ENCODE assay signal across 2 cellular contexts in the genomic region with DNA sequence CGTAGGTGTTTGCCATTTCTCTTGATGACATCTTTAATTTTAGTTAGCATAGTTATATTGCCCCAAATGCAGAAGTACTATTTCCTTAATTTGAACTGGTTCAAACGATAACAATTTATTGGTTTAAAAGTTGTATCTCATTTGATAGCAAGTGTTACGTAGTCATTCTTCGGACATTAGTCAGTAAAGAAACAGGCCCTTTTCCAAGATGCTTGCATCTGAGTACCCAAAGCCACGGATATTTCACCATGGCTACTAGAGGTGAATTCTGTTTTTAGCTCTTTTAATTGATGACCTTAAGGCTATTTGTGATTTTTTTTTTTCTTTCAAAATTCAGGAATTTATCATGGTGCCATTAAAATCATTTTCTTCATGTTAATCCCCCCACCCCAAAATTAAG.
TF ChIP-seq lines count a peak whose summit lies in the region.

No MANE protein-coding gene starts in this region.

TF ChIP-seq in A549, 52 proteins besides CTCF, POLR2A, EP300 and RAD21 (continued from another document):
- TF ChIP-seq, protein P1, sequence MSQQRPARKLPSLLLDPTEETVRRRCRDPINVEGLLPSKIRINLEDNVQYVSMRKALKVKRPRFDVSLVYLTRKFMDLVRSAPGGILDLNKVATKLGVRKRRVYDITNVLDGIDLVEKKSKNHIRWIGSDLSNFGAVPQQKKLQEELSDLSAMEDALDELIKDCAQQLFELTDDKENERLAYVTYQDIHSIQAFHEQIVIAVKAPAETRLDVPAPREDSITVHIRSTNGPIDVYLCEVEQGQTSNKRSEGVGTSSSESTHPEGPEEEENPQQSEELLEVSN (IDR thresholded peaks at IDR 0.05; ENCODE audit: borderline replicate concordance, low read depth): no peak
- TF ChIP-seq ESRRA (IDR thresholded peaks at IDR 0.05; ENCODE audit: borderline replicate concordance, low read length) (no peak), ZC3H11A (IDR thresholded peaks at IDR 0.05) (no peak), HOXB13 (CRISPR knock-in tag; IDR thresholded peaks at IDR 0.05; ENCODE audit: low read depth) (no peak), HEYL (CRISPR knock-in tag; IDR thresholded peaks at IDR 0.05) (no peak), USF2 (IDR thresholded peaks at IDR 0.05) (no peak), ELK1 (IDR thresholded peaks at IDR 0.05; ENCODE audit: low read depth, low read length) (no peak), ATOH8 (CRISPR knock-in tag; IDR thresholded peaks at IDR 0.05; ENCODE audit: low read depth) (no peak), ZSCAN20 (CRISPR knock-in tag; IDR thresholded peaks at IDR 0.05) (no peak), MAFK (IDR thresholded peaks at IDR 0.05; ENCODE audit: partially characterized antibody) (no peak)

TF ChIP-seq in HepG2, 621 proteins besides CTCF, POLR2A, EP300 and RAD21 (continued from another document):
- TF ChIP-seq, protein P2, sequence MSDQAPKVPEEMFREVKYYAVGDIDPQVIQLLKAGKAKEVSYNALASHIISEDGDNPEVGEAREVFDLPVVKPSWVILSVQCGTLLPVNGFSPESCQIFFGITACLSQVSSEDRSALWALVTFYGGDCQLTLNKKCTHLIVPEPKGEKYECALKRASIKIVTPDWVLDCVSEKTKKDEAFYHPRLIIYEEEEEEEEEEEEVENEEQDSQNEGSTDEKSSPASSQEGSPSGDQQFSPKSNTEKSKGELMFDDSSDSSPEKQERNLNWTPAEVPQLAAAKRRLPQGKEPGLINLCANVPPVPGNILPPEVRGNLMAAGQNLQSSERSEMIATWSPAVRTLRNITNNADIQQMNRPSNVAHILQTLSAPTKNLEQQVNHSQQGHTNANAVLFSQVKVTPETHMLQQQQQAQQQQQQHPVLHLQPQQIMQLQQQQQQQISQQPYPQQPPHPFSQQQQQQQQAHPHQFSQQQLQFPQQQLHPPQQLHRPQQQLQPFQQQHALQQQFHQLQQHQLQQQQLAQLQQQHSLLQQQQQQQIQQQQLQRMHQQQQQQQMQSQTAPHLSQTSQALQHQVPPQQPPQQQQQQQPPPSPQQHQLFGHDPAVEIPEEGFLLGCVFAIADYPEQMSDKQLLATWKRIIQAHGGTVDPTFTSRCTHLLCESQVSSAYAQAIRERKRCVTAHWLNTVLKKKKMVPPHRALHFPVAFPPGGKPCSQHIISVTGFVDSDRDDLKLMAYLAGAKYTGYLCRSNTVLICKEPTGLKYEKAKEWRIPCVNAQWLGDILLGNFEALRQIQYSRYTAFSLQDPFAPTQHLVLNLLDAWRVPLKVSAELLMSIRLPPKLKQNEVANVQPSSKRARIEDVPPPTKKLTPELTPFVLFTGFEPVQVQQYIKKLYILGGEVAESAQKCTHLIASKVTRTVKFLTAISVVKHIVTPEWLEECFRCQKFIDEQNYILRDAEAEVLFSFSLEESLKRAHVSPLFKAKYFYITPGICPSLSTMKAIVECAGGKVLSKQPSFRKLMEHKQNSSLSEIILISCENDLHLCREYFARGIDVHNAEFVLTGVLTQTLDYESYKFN (CRISPR knock-in tag; conservative IDR thresholded peaks at IDR 0.05): no peak
- TF ChIP-seq, protein P3, sequence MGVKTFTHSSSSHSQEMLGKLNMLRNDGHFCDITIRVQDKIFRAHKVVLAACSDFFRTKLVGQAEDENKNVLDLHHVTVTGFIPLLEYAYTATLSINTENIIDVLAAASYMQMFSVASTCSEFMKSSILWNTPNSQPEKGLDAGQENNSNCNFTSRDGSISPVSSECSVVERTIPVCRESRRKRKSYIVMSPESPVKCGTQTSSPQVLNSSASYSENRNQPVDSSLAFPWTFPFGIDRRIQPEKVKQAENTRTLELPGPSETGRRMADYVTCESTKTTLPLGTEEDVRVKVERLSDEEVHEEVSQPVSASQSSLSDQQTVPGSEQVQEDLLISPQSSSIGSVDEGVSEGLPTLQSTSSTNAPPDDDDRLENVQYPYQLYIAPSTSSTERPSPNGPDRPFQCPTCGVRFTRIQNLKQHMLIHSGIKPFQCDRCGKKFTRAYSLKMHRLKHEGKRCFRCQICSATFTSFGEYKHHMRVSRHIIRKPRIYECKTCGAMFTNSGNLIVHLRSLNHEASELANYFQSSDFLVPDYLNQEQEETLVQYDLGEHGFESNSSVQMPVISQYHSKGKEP (CRISPR knock-in tag; IDR thresholded peaks at IDR 0.05): no peak
- TF ChIP-seq NFKBIZ (CRISPR knock-in tag; IDR thresholded peaks at IDR 0.05) (no peak), ZNF224 (CRISPR knock-in tag; IDR thresholded peaks at IDR 0.05) (no peak), ZBTB21 (CRISPR knock-in tag; IDR thresholded peaks at IDR 0.05) (no peak), TCF7L2 (IDR thresholded peaks at IDR 0.05; ENCODE audit: low read depth, low read length) (no peak), ZBTB3 (CRISPR knock-in tag; IDR thresholded peaks at IDR 0.05; ENCODE audit: borderline replicate concordance, low read depth) (no peak), EZH2 (conservative IDR thresholded peaks at IDR 0.05; ENCODE audit: low read depth, low read length) (no peak), SMARCE1 (IDR thresholded peaks at IDR 0.05; ENCODE audit: borderline replicate concordance) (no peak), ARNT2 (CRISPR knock-in tag; IDR thresholded peaks at IDR 0.05; ENCODE audit: low read depth) (no peak), CBFB (CRISPR knock-in tag; IDR thresholded peaks at IDR 0.05) (no peak), ZSCAN22 (CRISPR knock-in tag; IDR thresholded peaks at IDR 0.05) (no peak), ZHX1 (CRISPR knock-in tag; IDR thresholded peaks at IDR 0.05; ENCODE audit: low read depth) (no peak), ZNF792 (CRISPR knock-in tag; IDR thresholded peaks at IDR 0.05) (no peak), ZNF572 (CRISPR knock-in tag; IDR thresholded peaks at IDR 0.05) (no peak), RARA (CRISPR knock-in tag; IDR thresholded peaks at IDR 0.05) (no peak)
- TF ChIP-seq, protein P4, sequence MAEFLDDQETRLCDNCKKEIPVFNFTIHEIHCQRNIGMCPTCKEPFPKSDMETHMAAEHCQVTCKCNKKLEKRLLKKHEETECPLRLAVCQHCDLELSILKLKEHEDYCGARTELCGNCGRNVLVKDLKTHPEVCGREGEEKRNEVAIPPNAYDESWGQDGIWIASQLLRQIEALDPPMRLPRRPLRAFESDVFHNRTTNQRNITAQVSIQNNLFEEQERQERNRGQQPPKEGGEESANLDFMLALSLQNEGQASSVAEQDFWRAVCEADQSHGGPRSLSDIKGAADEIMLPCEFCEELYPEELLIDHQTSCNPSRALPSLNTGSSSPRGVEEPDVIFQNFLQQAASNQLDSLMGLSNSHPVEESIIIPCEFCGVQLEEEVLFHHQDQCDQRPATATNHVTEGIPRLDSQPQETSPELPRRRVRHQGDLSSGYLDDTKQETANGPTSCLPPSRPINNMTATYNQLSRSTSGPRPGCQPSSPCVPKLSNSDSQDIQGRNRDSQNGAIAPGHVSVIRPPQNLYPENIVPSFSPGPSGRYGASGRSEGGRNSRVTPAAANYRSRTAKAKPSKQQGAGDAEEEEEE (CRISPR knock-in tag; IDR thresholded peaks at IDR 0.05; ENCODE audit: borderline replicate concordance): no peak
- TF ChIP-seq, protein P5, sequence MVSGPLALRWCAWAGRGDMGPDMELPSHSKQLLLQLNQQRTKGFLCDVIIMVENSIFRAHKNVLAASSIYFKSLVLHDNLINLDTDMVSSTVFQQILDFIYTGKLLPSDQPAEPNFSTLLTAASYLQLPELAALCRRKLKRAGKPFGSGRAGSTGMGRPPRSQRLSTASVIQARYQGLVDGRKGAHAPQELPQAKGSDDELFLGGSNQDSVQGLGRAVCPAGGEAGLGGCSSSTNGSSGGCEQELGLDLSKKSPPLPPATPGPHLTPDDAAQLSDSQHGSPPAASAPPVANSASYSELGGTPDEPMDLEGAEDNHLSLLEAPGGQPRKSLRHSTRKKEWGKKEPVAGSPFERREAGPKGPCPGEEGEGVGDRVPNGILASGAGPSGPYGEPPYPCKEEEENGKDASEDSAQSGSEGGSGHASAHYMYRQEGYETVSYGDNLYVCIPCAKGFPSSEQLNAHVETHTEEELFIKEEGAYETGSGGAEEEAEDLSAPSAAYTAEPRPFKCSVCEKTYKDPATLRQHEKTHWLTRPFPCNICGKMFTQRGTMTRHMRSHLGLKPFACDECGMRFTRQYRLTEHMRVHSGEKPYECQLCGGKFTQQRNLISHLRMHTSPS (CRISPR knock-in tag; IDR thresholded peaks at IDR 0.05; ENCODE audit: low read depth): no peak
